ENCODE assay signal across 17 cellular contexts in the genomic region with DNA sequence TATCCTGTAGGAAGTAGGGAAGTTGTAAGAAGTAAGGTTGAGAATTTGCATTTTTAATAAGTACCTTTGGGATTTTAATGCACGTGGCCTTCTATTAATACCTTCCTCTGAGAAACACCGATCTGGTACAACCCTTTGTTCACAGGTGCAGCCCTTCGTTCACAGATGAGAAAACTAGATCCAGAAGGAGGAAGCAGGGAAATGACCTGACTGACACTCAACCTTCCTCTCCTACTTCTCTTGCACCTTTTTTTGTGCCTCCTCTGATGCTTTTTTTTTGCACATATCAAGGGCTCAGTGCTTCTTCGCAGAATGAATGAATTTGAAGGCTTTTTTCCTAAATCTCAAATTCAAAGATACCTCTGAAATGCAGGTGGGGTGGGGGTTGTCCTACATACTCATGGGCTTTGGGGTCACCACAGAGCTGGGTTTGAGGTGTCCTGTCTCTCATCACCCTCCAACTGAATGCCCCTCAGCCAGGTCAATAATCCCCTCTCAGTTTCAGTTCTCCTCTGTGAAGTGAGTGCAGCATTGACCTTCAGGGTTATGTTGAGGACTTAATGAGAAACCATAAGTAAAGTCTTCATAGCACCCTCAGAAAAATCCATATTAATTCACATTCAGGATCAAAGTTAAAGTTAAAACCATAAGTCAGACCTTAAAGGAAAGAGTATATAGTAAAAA.
A peak's percentile ranks its signal among the peaks of the same experiment; 100 is the strongest.
DNase-seq lines count a peak whose midpoint lies in the region; ATAC-seq, FAIRE-seq and TF ChIP-seq lines count a peak whose summit lies in the region.
"Had no signal": no experiment of that assay in that cellular context is flagged by ENCODE, and none has a peak within 500 bp of the region (broad histone marks: within the 10 kb centered on the region; RNA-seq: fewer than 3 reads in every experiment).

No MANE protein-coding gene starts in this region.

- POLR2A ChIA-PET in GM12878 (lab: Charles Lee), result no interaction called here

- SMC1A ChIA-PET in GM12878 (lab: Charles Lee; ENCODE audit: uncharacterized antibody, unreplicated experiment), result no interaction called here

- H3K79me2 ChIP-seq in MM.1S (ENCODE audit: low read length) (no peaks in the 10 kb centered on the region), GM12878 (ENCODE audit: control insufficient read depth, insufficient read depth, low read length) (no peaks in the 10 kb centered on the region), neural progenitor cell (ENCODE audit: low read depth) (no peaks in the 10 kb centered on the region)

- ATAC-seq in GM12878, result no peak
- ATAC-seq in stimulated activated naive B cell treated with anti-CD40 and anti-IgM and Interleukin-4, amounts not matched to agents 10 μg/mL and 1 μg/mL and 100 μg/mL, for 72 hours (replicated peaks), result peak; percentile 90 to 92

- no peak overlapping the region for H3K9ac ChIP-seq in MM.1S (ENCODE audit: low read length)
- H3K9ac ChIP-seq in GM12878 (ENCODE audit: control insufficient read depth, insufficient read depth, low read length), result no peak overlapping the region
- H3K9ac ChIP-seq in neural progenitor cell, result no peak overlapping the region

- H3K4me1 ChIP-seq in MM.1S (ENCODE audit: low read length) (no peaks in the 10 kb centered on the region), GM12878 (ENCODE audit: control insufficient read depth, insufficient read depth, low read length) (no peaks in the 10 kb centered on the region), adrenal gland (replicated peaks in 1 of 2) (no peaks in the 10 kb centered on the region), sigmoid colon (peaks cover 0 to 21% (median 13%) of the 10 kb centered on the region in 4 donors), neural progenitor cell (no peaks in the 10 kb centered on the region)
- H3K4me1 ChIP-seq: HAP-1 had no signal

- DNase-seq in MM.1S (peak; percentile 6), GM12878 (ENCODE audit: low read depth, low spot score) (no peak), adrenal gland (no peak), sigmoid colon (no peak), neural progenitor cell (ENCODE audit: low spot score) (no peak)
- no peak for DNase-seq in stimulated activated naive B cell treated with anti-CD40 and anti-IgM and Interleukin-4, amounts not matched to agents 10 μg/mL and 1 μg/mL and 100 μg/mL, for 72 hours
- DNase-seq: C1 segment of cervical spinal cord; Calu3; CD4-positive, alpha-beta memory T cell; COR-L47; DND-41; GOT3; HFFc6 had no signal

- H3K27ac ChIP-seq in MM.1S (ENCODE audit: low read length) (no peak overlapping the region), GM12878 (ENCODE audit: control insufficient read depth, insufficient read depth) (no peak overlapping the region), adrenal gland (no peak overlapping the region), sigmoid colon (no peak overlapping the region), neural progenitor cell (no peak overlapping the region)

- H3K36me3 Mint-ChIP-seq in stimulated activated naive B cell treated with anti-CD40 and anti-IgM and Interleukin-4, amounts not matched to agents 10 μg/mL and 1 μg/mL and 100 μg/mL, for 72 hours, result no peaks in the 10 kb centered on the region
- H3K36me3 Mint-ChIP-seq in neural progenitor cell, result no peaks in the 10 kb centered on the region
- H3K36me3 Mint-ChIP-seq: CD4-positive, alpha-beta memory T cell had no signal

- RAD21 ChIA-PET in GM12878 (lab: Charles Lee; ENCODE audit: unreplicated experiment), result no interaction called here

- intact Hi-C loops in GM12878 (cut with micrococcal nuclease; ENCODE audit: unreplicated experiment) (no loop called here), adrenal gland (cut with DNase I) (no loop called here), sigmoid colon (cut with DNase I) (no loop called here)

- WGBS in GM12878 (ENCODE audit: insufficient coverage, insufficient replicate concordance, low lambda C conversion rate, missing lambda C conversion rate), result 3% methylated on average over 4 of the region's 4 CpGs
- WGBS in adrenal gland, 4 donors, result 86 to 91% (median 89%) methylated on average over 4 of the region's 4 CpGs
- WGBS in sigmoid colon, 2 donors, result 81 to 89% methylated on average over 4 of the region's 4 CpGs

- H3K9me2 ChIP-seq in MM.1S (replicated peaks; ENCODE audit: insufficient read depth, low read length), result no peaks in the 10 kb centered on the region

- H3K4me1 Mint-ChIP-seq in stimulated activated naive B cell treated with anti-CD40 and anti-IgM and Interleukin-4, amounts not matched to agents 10 μg/mL and 1 μg/mL and 100 μg/mL, for 72 hours, result peaks cover 11% of the 10 kb centered on the region in 2 donors
- H3K4me1 Mint-ChIP-seq in neural progenitor cell, result no peaks in the 10 kb centered on the region
- H3K4me1 Mint-ChIP-seq: CD4-positive, alpha-beta memory T cell had no signal

- H3K4me3 Mint-ChIP-seq in stimulated activated naive B cell treated with anti-CD40 and anti-IgM and Interleukin-4, amounts not matched to agents 10 μg/mL and 1 μg/mL and 100 μg/mL, for 72 hours, result peak overlapping the region in 1 of 2 donors; percentile 17
- H3K4me3 Mint-ChIP-seq in neural progenitor cell, result no peak overlapping the region
- H3K4me3 Mint-ChIP-seq: CD4-positive, alpha-beta memory T cell; HFFc6 had no signal

- H3K36me3 ChIP-seq in MM.1S (replicated peaks; ENCODE audit: insufficient read depth, low read length) (no peaks in the 10 kb centered on the region), GM12878 (ENCODE audit: control insufficient read depth in 2 of 2, insufficient read depth in 2 of 2, low read length in 1 of 2) (no peaks in the 10 kb centered on the region), adrenal gland (replicated peaks in 1 of 2) (no peaks in the 10 kb centered on the region), sigmoid colon (no peaks in the 10 kb centered on the region), neural progenitor cell (no peaks in the 10 kb centered on the region)
- H3K36me3 ChIP-seq: HAP-1 had no signal

- H3K9me3 Mint-ChIP-seq in stimulated activated naive B cell treated with anti-CD40 and anti-IgM and Interleukin-4, amounts not matched to agents 10 μg/mL and 1 μg/mL and 100 μg/mL, for 72 hours, result no peaks in the 10 kb centered on the region
- H3K9me3 Mint-ChIP-seq in neural progenitor cell, result peaks cover 7% of the 10 kb centered on the region
- H3K9me3 Mint-ChIP-seq: CD4-positive, alpha-beta memory T cell had no signal

- H3K27ac Mint-ChIP-seq in stimulated activated naive B cell treated with anti-CD40 and anti-IgM and Interleukin-4, amounts not matched to agents 10 μg/mL and 1 μg/mL and 100 μg/mL, for 72 hours, result peak overlapping the region; percentile 1
- H3K27ac Mint-ChIP-seq in neural progenitor cell, result no peak overlapping the region
- H3K27ac Mint-ChIP-seq: CD4-positive, alpha-beta memory T cell; HFFc6 had no signal

- CTCF ChIA-PET in GM12878 (lab: Yijun Ruan, JAX), result no interaction called here

- FAIRE-seq in GM12878 (lab: Jason Lieb, UNC), result no peak
- FAIRE-seq: G401.6, GM18507, H54 had no signal

- H3F3A ChIP-seq in MM.1S (ENCODE audit: insufficient read depth, low read length) (no peaks in the 10 kb centered on the region), neural progenitor cell (ENCODE audit: low read depth) (no peaks in the 10 kb centered on the region)

- no TSS peak for BruUV-seq in GM12878 (replicated peaks; lab: Mats Ljungman, UMichigan)

- no peak for TF ChIP-seq RAD21 in GM12878 (IDR thresholded peaks at IDR 0.05; ENCODE audit: insufficient read depth, low read depth, low read length)

- H3K27me3 Mint-ChIP-seq in stimulated activated naive B cell treated with anti-CD40 and anti-IgM and Interleukin-4, amounts not matched to agents 10 μg/mL and 1 μg/mL and 100 μg/mL, for 72 hours, result peaks cover 7 to 10% of the 10 kb centered on the region in 2 donors
- H3K27me3 Mint-ChIP-seq in neural progenitor cell (ENCODE audit: insufficient read depth, low read depth), result peaks cover 2% of the 10 kb centered on the region

- H3K4me3 ChIP-seq in MM.1S (ENCODE audit: low read length) (no peak overlapping the region), GM12878 (no peak overlapping the region), adrenal gland (no peak overlapping the region), sigmoid colon (no peak overlapping the region), neural progenitor cell (no peak overlapping the region)
- H3K4me3 ChIP-seq: HAP-1 had no signal

- no peak overlapping the region for H3K4me2 ChIP-seq in MM.1S (ENCODE audit: low read depth, low read length)
- H3K4me2 ChIP-seq in GM12878 (ENCODE audit: control insufficient read depth, insufficient read depth), result no peak overlapping the region
- H3K4me2 ChIP-seq in neural progenitor cell, result no peak overlapping the region

- TF ChIP-seq EP300 in GM12878 (IDR thresholded peaks at IDR 0.05; ENCODE audit: borderline replicate concordance in 1 of 2, control insufficient read depth in 1 of 2, low read depth in 2 of 2, low read length in 2 of 2), result no peak
- TF ChIP-seq EP300 in sigmoid colon (IDR thresholded peaks at IDR 0.05), result no peak

- H2AFZ ChIP-seq in MM.1S (ENCODE audit: low read length), result no peak overlapping the region
- no peak overlapping the region for H2AFZ ChIP-seq in GM12878 (ENCODE audit: control insufficient read depth, low read depth, low read length)
- no peak overlapping the region for H2AFZ ChIP-seq in neural progenitor cell (replicated peaks)

- in situ Hi-C loops in GM12878 (cut with MboI), result no loop called here

- H4K20me1 ChIP-seq in MM.1S (ENCODE audit: insufficient read depth, low read length) (no peaks in the 10 kb centered on the region), GM12878 (ENCODE audit: control insufficient read depth, insufficient read depth) (no peaks in the 10 kb centered on the region), neural progenitor cell (ENCODE audit: low read depth) (no peaks in the 10 kb centered on the region)

- H3K27me3 ChIP-seq in MM.1S (replicated peaks; ENCODE audit: insufficient read depth, low read length) (no peaks in the 10 kb centered on the region), GM12878 (replicated peaks in 1 of 2; ENCODE audit: control insufficient read depth in 2 of 2, insufficient read depth in 2 of 2, low read length in 1 of 2) (no peaks in the 10 kb centered on the region; a peak in 2 of 4 replicates), adrenal gland (no peaks in the 10 kb centered on the region), sigmoid colon (no peaks in the 10 kb centered on the region), neural progenitor cell (no peaks in the 10 kb centered on the region)

- TF ChIP-seq POLR2A in GM12878 (IDR thresholded peaks at IDR 0.05; ENCODE audit: low read depth, low read length) (no peak), adrenal gland (IDR thresholded peaks at IDR 0.05) (no peak), sigmoid colon (IDR thresholded peaks at IDR 0.05) (no peak)

- no peak for TF ChIP-seq CTCF in MM.1S (IDR thresholded peaks at IDR 0.05; ENCODE audit: low read length)
- no peak for TF ChIP-seq CTCF in GM12878 (IDR thresholded peaks at IDR 0.05 in 2 of 3, conservative IDR thresholded peaks at IDR 0.05 in 1 of 3; ENCODE audit: control insufficient read depth in 2 of 3, extremely low read depth in 1 of 3, insufficient read depth in 1 of 3, low read depth in 3 of 3, low read length in 3 of 3)
- TF ChIP-seq CTCF in adrenal gland (IDR thresholded peaks at IDR 0.05), result no peak
- TF ChIP-seq CTCF in sigmoid colon (IDR thresholded peaks at IDR 0.05), result no peak
- no peak for TF ChIP-seq CTCF in neural progenitor cell (IDR thresholded peaks at IDR 0.05)

- no peaks in the 10 kb centered on the region for H3K9me3 ChIP-seq in MM.1S (replicated peaks; ENCODE audit: insufficient read depth, low read length)
- H3K9me3 ChIP-seq in GM12878 (replicated peaks; ENCODE audit: control insufficient read depth, insufficient read depth, low read length), result no peaks in the 10 kb centered on the region
- no peaks in the 10 kb centered on the region for H3K9me3 ChIP-seq in adrenal gland (replicated peaks in 1 of 3)
- H3K9me3 ChIP-seq in sigmoid colon, result no peaks in the 10 kb centered on the region
- no peaks in the 10 kb centered on the region for H3K9me3 ChIP-seq in neural progenitor cell (ENCODE audit: low read depth)
- H3K9me3 ChIP-seq: HAP-1 had no signal
